ENCODE assay signal across 19 cellular contexts in the genomic region with DNA sequence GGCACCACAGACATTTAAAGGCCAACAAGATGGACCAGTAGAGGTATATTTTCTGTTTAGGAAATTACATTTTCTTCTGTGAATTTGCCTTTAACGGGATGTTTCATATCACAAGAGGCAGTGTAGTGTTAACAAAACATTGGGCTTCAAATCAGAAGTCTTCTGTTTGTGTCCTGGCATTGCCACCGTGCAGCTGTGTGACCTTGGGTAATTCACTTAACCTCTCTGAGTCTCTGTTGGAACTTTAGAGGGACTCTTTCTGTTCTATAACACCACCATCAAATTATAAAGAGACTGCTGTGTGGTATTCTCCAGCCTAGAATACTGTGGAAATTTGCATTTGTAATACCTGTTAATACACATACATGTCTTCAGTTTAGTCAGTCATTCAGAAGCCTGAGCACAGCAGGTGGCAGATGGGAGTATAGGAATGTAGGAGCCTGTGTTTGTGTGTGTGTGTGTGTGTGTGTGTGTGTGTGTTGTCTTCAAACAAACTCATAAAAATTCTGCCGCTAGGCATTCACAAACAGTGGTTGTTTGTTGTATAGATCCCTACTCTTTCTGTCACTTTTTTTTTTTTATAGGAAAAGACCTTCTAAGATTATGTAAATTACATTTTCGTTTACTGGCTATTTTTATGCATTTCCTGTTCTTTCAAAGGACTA. TPM values are rescaled to one million over a fixed set of nuclear protein-coding genes. Genes with fewer than 3 reads are reported as not detected.
A peak's percentile ranks its signal among the peaks of the same experiment; 100 is the strongest.
DNase-seq lines count a peak whose midpoint lies in the region; ATAC-seq, FAIRE-seq and TF ChIP-seq lines count a peak whose summit lies in the region.
"Had no signal": no experiment of that assay in that cellular context is flagged by ENCODE, and none has a peak within 500 bp of the region (broad histone marks: within the 10 kb centered on the region; RNA-seq: fewer than 3 reads in every experiment).

No MANE protein-coding gene starts in this region.

- H3K4me1 Mint-ChIP-seq in activated T-helper 17 cell treated with anti-CD3 and anti-CD28 coated beads, Interleukin-2, amount 50 U/mL, for 72 hours = peaks cover 26% of the 10 kb centered on the region
- peaks cover 49% of the 10 kb centered on the region for H3K4me1 Mint-ChIP-seq in memory B cell

- no peaks in the 10 kb centered on the region for H3K27me3 ChIP-seq in BLaER1 treated with 17β-estradiol and CSF1 and Interleukin-3, amounts not matched to agents 10 nM and 100 nM
- H3K27me3 ChIP-seq in HUES64 (ENCODE audit: insufficient read depth, low read length) (no peaks in the 10 kb centered on the region), psoas muscle (ENCODE audit: insufficient read depth in 3 of 3, low read length in 2 of 3) (no peaks in the 10 kb centered on the region)

- 85% methylated on average over 2 of the region's 4 CpGs for WGBS in HUES64
- 67 to 84% (median 79%) methylated on average over 4 of the region's 4 CpGs for WGBS in psoas muscle, 3 donors

- H3K9me3 ChIP-seq in BLaER1 treated with 17β-estradiol and CSF1 and Interleukin-3, amounts not matched to agents 10 nM and 100 nM (replicated peaks in 1 of 11) = peaks cover 0 to 5% (median 0%) of the 10 kb centered on the region in 11 experiments; a peak in 2 of 22 replicates
- no peaks in the 10 kb centered on the region for H3K9me3 ChIP-seq in HUES64 (ENCODE audit: insufficient read depth, low read depth, low read length)
- no peaks in the 10 kb centered on the region for H3K9me3 ChIP-seq in psoas muscle
- H3K9me3 ChIP-seq: SK-N-SH had no signal

- TF ChIP-seq POLR2A in H54 (IDR thresholded peaks at IDR 0.05; ENCODE audit: low read depth, low read length) = no peak

- no peaks in the 10 kb centered on the region for H3K27me3 Mint-ChIP-seq in activated T-helper 17 cell treated with anti-CD3 and anti-CD28 coated beads, Interleukin-2, amount 50 U/mL, for 72 hours
- H3K27me3 Mint-ChIP-seq in memory B cell = no peaks in the 10 kb centered on the region
- H3K27me3 Mint-ChIP-seq: IgD-negative memory B cell had no signal

- no peak overlapping the region for H3K27ac ChIP-seq in BLaER1 treated with 17β-estradiol and CSF1 and Interleukin-3, amounts not matched to agents 10 nM and 100 nM
- H3K27ac ChIP-seq in HUES64 (ENCODE audit: low read depth, low read length) (peak overlapping the region; percentile 5; the same call in 1 of the 2 replicates), psoas muscle (no peak overlapping the region)

- no peak overlapping the region for H3K4me3 ChIP-seq in BLaER1 treated with 17β-estradiol and CSF1 and Interleukin-3, amounts not matched to agents 10 nM and 100 nM
- no peak overlapping the region for H3K4me3 ChIP-seq in HUES64 (ENCODE audit: low read length)
- no peak overlapping the region for H3K4me3 ChIP-seq in psoas muscle

- DNase-seq in memory B cell (ENCODE audit: low spot score in 2 of 2) (no peak), psoas muscle (no peak), EL (no peak), H54 (ENCODE audit: insufficient read length, low spot score) (no peak)
- DNase-seq: ACHN; DMS53; NCI-H1105; NCI-H2081 treated with DMSO at 0.1 percent for 48 hours; NK-92 treated with Interleukin-12 subunit alpha and Interleukin-12 subunit beta, amount 100 ng/mL, for 24 hours; Right ventricle myocardium superior; SK-N-SH; T-cell had no signal

- TF ChIP-seq CTCF in psoas muscle (IDR thresholded peaks at IDR 0.05) = no peak

- no peaks in the 10 kb centered on the region for H3K9me3 Mint-ChIP-seq in activated T-helper 17 cell treated with anti-CD3 and anti-CD28 coated beads, Interleukin-2, amount 50 U/mL, for 72 hours
- no peaks in the 10 kb centered on the region for H3K9me3 Mint-ChIP-seq in memory B cell
- H3K9me3 Mint-ChIP-seq: IgD-negative memory B cell, T-cell had no signal

- no peaks in the 10 kb centered on the region for H3K36me3 Mint-ChIP-seq in activated T-helper 17 cell treated with anti-CD3 and anti-CD28 coated beads, Interleukin-2, amount 50 U/mL, for 72 hours (ENCODE audit: low read depth)
- H3K36me3 Mint-ChIP-seq in memory B cell = no peaks in the 10 kb centered on the region
- H3K36me3 Mint-ChIP-seq: IgD-negative memory B cell, T-cell had no signal

- peak overlapping the region; percentile 46 for H3K4me3 Mint-ChIP-seq in activated T-helper 17 cell treated with anti-CD3 and anti-CD28 coated beads, Interleukin-2, amount 50 U/mL, for 72 hours
- H3K4me3 Mint-ChIP-seq in memory B cell = peak overlapping the region; percentile 49

- peaks cover 0 to 79% (median 5%) of the 10 kb centered on the region in 11 experiments; a peak in 7 of 22 replicates for H4K20me1 ChIP-seq in BLaER1 treated with 17β-estradiol and CSF1 and Interleukin-3, amounts not matched to agents 10 nM and 100 nM

- intact Hi-C loops in psoas muscle (cut with DNase I) = no loop called here

- H3K9ac ChIP-seq in BLaER1 treated with 17β-estradiol and CSF1 and Interleukin-3, amounts not matched to agents 10 nM and 100 nM = no peak overlapping the region
- no peak overlapping the region for H3K9ac ChIP-seq in HUES64 (ENCODE audit: low read depth, low read length)
- H3K9ac ChIP-seq: SK-N-SH had no signal

- H3K36me3 ChIP-seq in BLaER1 treated with 17β-estradiol and CSF1 and Interleukin-3, amounts not matched to agents 10 nM and 100 nM = no peaks in the 10 kb centered on the region
- H3K36me3 ChIP-seq in HUES64 (ENCODE audit: insufficient read depth, low read length) = no peaks in the 10 kb centered on the region
- H3K36me3 ChIP-seq in psoas muscle (ENCODE audit: insufficient read depth in 1 of 2, low read depth in 1 of 2) = no peaks in the 10 kb centered on the region

- H3K27ac Mint-ChIP-seq in activated T-helper 17 cell treated with anti-CD3 and anti-CD28 coated beads, Interleukin-2, amount 50 U/mL, for 72 hours = no peak overlapping the region
- H3K27ac Mint-ChIP-seq in memory B cell = peak overlapping the region; percentile 60
- H3K27ac Mint-ChIP-seq: T-cell had no signal

- no peak for FAIRE-seq in H54 (lab: Jason Lieb, UNC)
- FAIRE-seq: HTR-8/SVneo, RCC 7860 had no signal

- peaks cover 23 to 49% (median 37%) of the 10 kb centered on the region in 10 experiments for H3K4me1 ChIP-seq in BLaER1 treated with 17β-estradiol and CSF1 and Interleukin-3, amounts not matched to agents 10 nM and 100 nM
- H3K4me1 ChIP-seq in HUES64 (ENCODE audit: insufficient read depth, low read length) = peaks cover 45% of the 10 kb centered on the region
- no peaks in the 10 kb centered on the region for H3K4me1 ChIP-seq in psoas muscle

- no peak for ATAC-seq in activated T-helper 17 cell treated with anti-CD3 and anti-CD28 coated beads, Interleukin-2, amount 50 U/mL, for 72 hours (replicated peaks)
- ATAC-seq in memory B cell (ENCODE audit: low read depth) (no peak), psoas muscle (no peak), GM19035 (IDR thresholded peaks at IDR 0.05; ENCODE audit: unreplicated experiment) (no peak)

- H3K4me2 ChIP-seq in BLaER1 treated with 17β-estradiol and CSF1 and Interleukin-3, amounts not matched to agents 10 nM and 100 nM = peak overlapping the region in 10 of 11 experiments; percentile 6 to 77 (median 56); a peak in 12 of 22 replicates
- H3K4me2 ChIP-seq: SK-N-SH had no signal

RNA-seq across cellular contexts. Expression of a gene that starts 22.6 kb away (rescaled TPM):
- polyA plus RNA-seq in HUES64 (2013, experiment 1 of 2) = 23.7 TPM
- 27.8 TPM for polyA plus RNA-seq in HUES64 (2013, experiment 2 of 2)
- 1 to 10 TPM; 1.6 to 7.5 TPM for total RNA-seq in activated T-helper 17 cell treated with anti-CD3 and anti-CD28 coated beads, Interleukin-2, amount 50 U/mL, for 72 hours
- total RNA-seq in psoas muscle = 1 to 10 TPM; 1.2 to 2.3 (median 2.0) TPM
- 1 to 10 TPM in 2 of 3 donors, under 1 TPM in 1; 0.79 to 2.6 (median 1.3) TPM for polyA plus RNA-seq in psoas muscle
